In genomic region chr17:72534265-72534664, GRCh38 we compare ENCODE assay signal across 2 cellular contexts.
TF ChIP-seq lines count a peak whose summit lies in the region.

No MANE protein-coding gene starts in this region.

TF ChIP-seq in HEK293, 187 proteins besides CTCF, POLR2A, EP300 and RAD21:
- TF ChIP-seq ZNF223 (tag by site-specific recombination; IDR thresholded peaks at IDR 0.05) (no peak), SETDB1 (IDR thresholded peaks at IDR 0.05; ENCODE audit: insufficient read length, low read length) (peak; percentile 55)

TF ChIP-seq in K562, 482 proteins besides CTCF, POLR2A, EP300 and RAD21:
- TF ChIP-seq RREB1 (CRISPR knock-in tag; IDR thresholded peaks at IDR 0.05), result no peak
- no peak for TF ChIP-seq ZEB2 (IDR thresholded peaks at IDR 0.05)
- peak; percentile 88 for TF ChIP-seq ZNF12 (CRISPR knock-in tag; IDR thresholded peaks at IDR 0.05)
